Comparison of ENCODE assay signal across 16 cellular contexts in the genomic region with DNA sequence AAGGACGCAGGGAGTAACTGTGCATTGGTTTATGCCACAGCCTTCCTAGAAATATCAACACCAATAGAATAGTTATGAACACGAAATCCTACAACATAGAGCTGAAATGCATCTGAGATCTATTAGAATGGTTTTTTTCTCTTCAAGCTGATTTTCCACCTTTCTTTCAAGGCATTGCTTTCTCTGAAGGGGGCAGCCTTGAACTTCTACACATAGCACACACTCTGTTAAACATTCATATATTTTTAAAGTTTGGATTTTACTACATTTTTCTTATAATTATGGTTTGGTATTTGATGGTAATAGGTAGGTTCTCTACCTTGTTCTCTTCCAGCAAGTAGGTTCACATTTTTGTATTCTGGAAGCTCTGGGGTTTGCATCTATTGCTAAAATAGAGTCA.
"Had no signal": no experiment of that assay in that cellular context is flagged by ENCODE, and none has a peak within 500 bp of the region (broad histone marks: within the 10 kb centered on the region; RNA-seq: fewer than 3 reads in every experiment).

No MANE protein-coding gene starts in this region.

- H3K4me3 ChIP-seq: dorsolateral prefrontal cortex, left lung, ovary, thoracic aorta had no signal

- ATAC-seq: activated CD8-positive, alpha-beta T cell treated with anti-CD3 and anti-CD28 coated beads for 36 hours; activated T-cell treated with anti-CD3 and anti-CD28 coated beads, Interleukin-2, amount 50 U/mL, for 4 hours; left lung; T-helper 17 cell; WTC11 had no signal

- DNase-seq: activated CD4-positive, alpha-beta T cell treated with anti-CD3 and anti-CD28 coated beads for 4 hours; activated CD8-positive, alpha-beta T cell treated with anti-CD3 and anti-CD28 coated beads for 36 hours; activated effector memory CD4-positive, alpha-beta T cell treated with Interleukin-2 at 50 U/mL for 16 hours; activated naive CD4-positive, alpha-beta T cell treated with anti-CD3 and anti-CD28 coated beads, Interleukin-2, amount 50 U/mL, for 16 hours; activated T-cell treated with anti-CD3 and anti-CD28 coated beads, Interleukin-2, amount 50 U/mL, for 4 hours; dorsolateral prefrontal cortex; hippocampal formation; kidney; left lung; mammary epithelial cell; ovary; stimulated activated CD4-positive, alpha-beta T cell treated with anti-CD3 and anti-CD28 coated beads, Interleukin-12 subunit alpha, Interleukin-12 subunit beta, amount 100 ng/mL, for 4 hours; stimulated activated CD4-positive, alpha-beta T cell treated with anti-CD3 and anti-CD28 coated beads, Interleukin-2, amount 100 ng/mL, for 24 hours; T-helper 17 cell had no signal

- H3K27me3 ChIP-seq: dorsolateral prefrontal cortex, left lung, ovary had no signal

- H3K4me1 ChIP-seq: left lung had no signal

- H3K36me3 ChIP-seq: left lung, ovary, thoracic aorta had no signal

- H3K27ac ChIP-seq: dorsolateral prefrontal cortex, left lung, ovary, thoracic aorta had no signal

- H3K9me3 ChIP-seq: ovary, thoracic aorta had no signal
